Comparison of ENCODE assay signal across 8 cellular contexts in the genomic region with DNA sequence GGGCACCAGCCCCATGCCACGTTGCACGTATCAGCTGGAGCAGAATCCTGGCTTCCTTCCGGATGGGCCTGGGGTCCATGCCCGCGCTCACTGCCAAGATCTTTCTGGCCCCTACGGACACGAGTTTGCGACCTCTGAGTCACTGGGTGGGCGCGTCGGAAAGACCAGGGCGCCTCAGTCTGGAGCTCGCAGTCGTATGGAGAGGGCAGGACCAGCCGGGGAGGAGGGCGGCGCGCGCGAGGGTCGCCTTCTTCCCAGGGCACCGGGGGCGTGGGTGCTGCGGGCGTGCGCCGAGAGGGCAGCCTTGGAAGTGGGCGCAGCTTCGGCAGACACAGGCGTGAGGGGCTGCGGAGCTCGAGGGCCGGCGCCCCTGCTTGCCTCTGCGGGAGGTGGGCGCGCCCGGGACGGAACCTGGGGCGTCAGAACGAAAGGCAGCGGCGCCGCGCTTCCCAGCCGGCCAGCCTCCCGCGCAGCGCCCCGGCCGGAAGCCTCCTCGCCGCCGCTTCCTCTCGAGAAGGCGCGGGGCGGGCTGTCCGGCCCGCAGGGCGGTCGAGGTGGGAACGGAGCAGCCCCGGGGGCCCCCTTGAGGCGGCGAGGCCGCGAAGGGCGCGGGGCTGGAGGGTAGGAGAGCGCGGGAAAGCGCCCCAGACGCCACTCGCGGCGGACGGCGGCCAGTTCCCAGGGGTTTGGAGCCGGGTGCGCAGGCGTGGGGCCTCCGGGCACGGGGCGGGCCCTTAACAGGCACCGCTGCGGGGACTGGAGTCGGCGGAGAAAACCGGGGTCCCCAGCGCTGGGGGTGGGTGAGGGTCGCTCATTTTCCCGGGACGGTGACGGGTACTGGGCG. TPM values are rescaled to one million over a fixed set of nuclear protein-coding genes. Genes with fewer than 3 reads are reported as not detected.
DNase-seq lines count a peak whose midpoint lies in the region; ATAC-seq and TF ChIP-seq lines count a peak whose summit lies in the region.

A gene (plus strand): TSS at position 490 of the 844 bp plus-strand sequence. CDS start 459 bp downstream, outside the sequence.

- H3K9me3 ChIP-seq in HEK293 (ENCODE audit: control insufficient read depth, insufficient read depth, low read depth, low read length), result no peaks in the 10 kb centered on the region

- peak within 1 kb of the TSS; percentile 84 for H3K27ac Mint-ChIP-seq in chondrocyte (ENCODE audit: unreplicated experiment)

- peaks cover 72% of the 10 kb centered on the region for H3K4me1 Mint-ChIP-seq in chondrocyte (ENCODE audit: low read depth)

- TF ChIP-seq CTCF in GM12874 (IDR thresholded peaks at IDR 0.05; ENCODE audit: insufficient read depth, low read depth, low read length) (0 out of 2 replicates have a peak, but pooled peaks have one; percentile 18), HEK293 (tag by site-specific recombination; IDR thresholded peaks at IDR 0.05) (peak; percentile 40), chondrocyte (IDR thresholded peaks at IDR 0.05) (peak; percentile 33)

- POLR2A ChIA-PET in HEK293 (lab: Yijun Ruan, JAX), result interaction anchor here (0.5 to 1.4 kb wide), 4 partner anchors 11 to 252 kb away, joined by 3 to 10 read pairs (median 6); a partner anchor contains a TSS

- no peak for ATAC-seq in GM21367 (IDR thresholded peaks at IDR 0.05; ENCODE audit: unreplicated experiment)

- peak within 1 kb of the TSS; percentile 87 for H3K27ac ChIP-seq in HEK293 (ENCODE audit: extremely low read depth, low read depth, low read length)

- H3K4me1 ChIP-seq in HEK293 (ENCODE audit: control insufficient read depth, insufficient read depth, low read length), result peaks cover 15% of the 10 kb centered on the region

- CTCF ChIA-PET in HEK293 (lab: Yijun Ruan, JAX), result no interaction called here

- no peaks in the 10 kb centered on the region for H3K9me3 Mint-ChIP-seq in chondrocyte (ENCODE audit: low read depth)

- peak within 1 kb of the TSS; percentile 53 for H3K4me3 ChIP-seq in HEK293 (ENCODE audit: low read depth, low read length)

- DNase-seq in NCI-H187 (lab: John Stamatoyannopoulos, UW) (peak; percentile 50 to 60), chondrocyte (ENCODE audit: low spot score) (no peak), kidney glomerular epithelial cell (lab: John Stamatoyannopoulos, UW) (peak; percentile 11)
- peak; percentile 75 for DNase-seq in activated CD4-positive, CD25-positive, alpha-beta regulatory T cell treated with anti-CD3 and anti-CD28 coated beads, Interleukin-2, amount 50 U/mL, for 72 hours
- DNase-seq in stimulated activated CD4-positive, alpha-beta T cell treated with anti-CD3 and anti-CD28 coated beads, Interleukin-1b, Interleukin-23, amount 100 ng/mL, for 4 hours (ENCODE audit: low read depth in 2 of 2), result peak; percentile 31 to 66

- peaks cover 0 to 53% of the 10 kb centered on the region in 2 experiments; a peak in 2 of 3 replicates for H3K36me3 ChIP-seq in HEK293 (ENCODE audit: control insufficient read depth in 2 of 2, insufficient read depth in 1 of 2, low read length in 2 of 2)

- H3K4me3 Mint-ChIP-seq in chondrocyte (ENCODE audit: unreplicated experiment), result peak within 1 kb of the TSS; percentile 90

- no peaks in the 10 kb centered on the region for H3K36me3 Mint-ChIP-seq in chondrocyte (ENCODE audit: low read depth)

- no peaks in the 10 kb centered on the region for H3K27me3 Mint-ChIP-seq in chondrocyte (ENCODE audit: low read depth)

TF ChIP-seq in HEK293, 187 proteins besides CTCF, POLR2A, EP300 and RAD21 (continues in another document):
- TF ChIP-seq, protein P1, sequence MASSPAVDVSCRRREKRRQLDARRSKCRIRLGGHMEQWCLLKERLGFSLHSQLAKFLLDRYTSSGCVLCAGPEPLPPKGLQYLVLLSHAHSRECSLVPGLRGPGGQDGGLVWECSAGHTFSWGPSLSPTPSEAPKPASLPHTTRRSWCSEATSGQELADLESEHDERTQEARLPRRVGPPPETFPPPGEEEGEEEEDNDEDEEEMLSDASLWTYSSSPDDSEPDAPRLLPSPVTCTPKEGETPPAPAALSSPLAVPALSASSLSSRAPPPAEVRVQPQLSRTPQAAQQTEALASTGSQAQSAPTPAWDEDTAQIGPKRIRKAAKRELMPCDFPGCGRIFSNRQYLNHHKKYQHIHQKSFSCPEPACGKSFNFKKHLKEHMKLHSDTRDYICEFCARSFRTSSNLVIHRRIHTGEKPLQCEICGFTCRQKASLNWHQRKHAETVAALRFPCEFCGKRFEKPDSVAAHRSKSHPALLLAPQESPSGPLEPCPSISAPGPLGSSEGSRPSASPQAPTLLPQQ (tag by site-specific recombination; IDR thresholded peaks at IDR 0.05), result peak; percentile 55
- peak; percentile 96 for TF ChIP-seq ZFHX2 (tag by site-specific recombination; conservative IDR thresholded peaks at IDR 0.05)
- TF ChIP-seq ZNF223 (tag by site-specific recombination; IDR thresholded peaks at IDR 0.05), result 0 out of 2 replicates have a peak, but pooled peaks have one; percentile 11
- TF ChIP-seq, protein P2, sequence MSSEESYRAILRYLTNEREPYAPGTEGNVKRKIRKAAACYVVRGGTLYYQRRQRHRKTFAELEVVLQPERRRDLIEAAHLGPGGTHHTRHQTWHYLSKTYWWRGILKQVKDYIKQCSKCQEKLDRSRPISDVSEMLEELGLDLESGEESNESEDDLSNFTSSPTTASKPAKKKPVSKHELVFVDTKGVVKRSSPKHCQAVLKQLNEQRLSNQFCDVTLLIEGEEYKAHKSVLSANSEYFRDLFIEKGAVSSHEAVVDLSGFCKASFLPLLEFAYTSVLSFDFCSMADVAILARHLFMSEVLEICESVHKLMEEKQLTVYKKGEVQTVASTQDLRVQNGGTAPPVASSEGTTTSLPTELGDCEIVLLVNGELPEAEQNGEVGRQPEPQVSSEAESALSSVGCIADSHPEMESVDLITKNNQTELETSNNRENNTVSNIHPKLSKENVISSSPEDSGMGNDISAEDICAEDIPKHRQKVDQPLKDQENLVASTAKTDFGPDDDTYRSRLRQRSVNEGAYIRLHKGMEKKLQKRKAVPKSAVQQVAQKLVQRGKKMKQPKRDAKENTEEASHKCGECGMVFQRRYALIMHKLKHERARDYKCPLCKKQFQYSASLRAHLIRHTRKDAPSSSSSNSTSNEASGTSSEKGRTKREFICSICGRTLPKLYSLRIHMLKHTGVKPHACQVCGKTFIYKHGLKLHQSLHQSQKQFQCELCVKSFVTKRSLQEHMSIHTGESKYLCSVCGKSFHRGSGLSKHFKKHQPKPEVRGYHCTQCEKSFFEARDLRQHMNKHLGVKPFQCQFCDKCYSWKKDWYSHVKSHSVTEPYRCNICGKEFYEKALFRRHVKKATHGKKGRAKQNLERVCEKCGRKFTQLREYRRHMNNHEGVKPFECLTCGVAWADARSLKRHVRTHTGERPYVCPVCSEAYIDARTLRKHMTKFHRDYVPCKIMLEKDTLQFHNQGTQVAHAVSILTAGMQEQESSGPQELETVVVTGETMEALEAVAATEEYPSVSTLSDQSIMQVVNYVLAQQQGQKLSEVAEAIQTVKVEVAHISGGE (tag by site-specific recombination; conservative IDR thresholded peaks at IDR 0.05; ENCODE audit: low read depth), result peak; percentile 98
- peak; percentile 94 for TF ChIP-seq GLIS1 (tag by site-specific recombination; IDR thresholded peaks at IDR 0.05)
- no peak for TF ChIP-seq ZNF274 (IDR thresholded peaks at IDR 0.05; ENCODE audit: low read length)
- no peak for TF ChIP-seq ZNF274 (tag by site-specific recombination; IDR thresholded peaks at IDR 0.05; ENCODE audit: borderline replicate concordance)
- TF ChIP-seq BCL11B (tag by site-specific recombination; IDR thresholded peaks at IDR 0.05; ENCODE audit: low read depth), result no peak
- TF ChIP-seq KLF16 (tag by site-specific recombination; IDR thresholded peaks at IDR 0.05), result peak; percentile 78; the same call in 1 of the 2 replicates
- no peak for TF ChIP-seq ZSCAN23 (tag by site-specific recombination; IDR thresholded peaks at IDR 0.05)
- no peak for TF ChIP-seq ZNF670 (tag by site-specific recombination; IDR thresholded peaks at IDR 0.05; ENCODE audit: low read depth)
- TF ChIP-seq ZNF10 (tag by site-specific recombination; IDR thresholded peaks at IDR 0.05), result peak; percentile 64; the same call in 1 of the 2 replicates
- TF ChIP-seq, protein P3, sequence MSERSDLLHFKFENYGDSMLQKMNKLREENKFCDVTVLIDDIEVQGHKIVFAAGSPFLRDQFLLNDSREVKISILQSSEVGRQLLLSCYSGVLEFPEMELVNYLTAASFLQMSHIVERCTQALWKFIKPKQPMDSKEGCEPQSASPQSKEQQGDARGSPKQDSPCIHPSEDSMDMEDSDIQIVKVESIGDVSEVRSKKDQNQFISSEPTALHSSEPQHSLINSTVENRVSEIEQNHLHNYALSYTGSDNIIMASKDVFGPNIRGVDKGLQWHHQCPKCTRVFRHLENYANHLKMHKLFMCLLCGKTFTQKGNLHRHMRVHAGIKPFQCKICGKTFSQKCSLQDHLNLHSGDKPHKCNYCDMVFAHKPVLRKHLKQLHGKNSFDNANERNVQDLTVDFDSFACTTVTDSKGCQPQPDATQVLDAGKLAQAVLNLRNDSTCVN (tag by site-specific recombination; optimal IDR thresholded peaks at IDR 0.05), result peak; percentile 98
- no peak for TF ChIP-seq ZNF37A (tag by site-specific recombination; IDR thresholded peaks at IDR 0.05)
- TF ChIP-seq, protein P4, sequence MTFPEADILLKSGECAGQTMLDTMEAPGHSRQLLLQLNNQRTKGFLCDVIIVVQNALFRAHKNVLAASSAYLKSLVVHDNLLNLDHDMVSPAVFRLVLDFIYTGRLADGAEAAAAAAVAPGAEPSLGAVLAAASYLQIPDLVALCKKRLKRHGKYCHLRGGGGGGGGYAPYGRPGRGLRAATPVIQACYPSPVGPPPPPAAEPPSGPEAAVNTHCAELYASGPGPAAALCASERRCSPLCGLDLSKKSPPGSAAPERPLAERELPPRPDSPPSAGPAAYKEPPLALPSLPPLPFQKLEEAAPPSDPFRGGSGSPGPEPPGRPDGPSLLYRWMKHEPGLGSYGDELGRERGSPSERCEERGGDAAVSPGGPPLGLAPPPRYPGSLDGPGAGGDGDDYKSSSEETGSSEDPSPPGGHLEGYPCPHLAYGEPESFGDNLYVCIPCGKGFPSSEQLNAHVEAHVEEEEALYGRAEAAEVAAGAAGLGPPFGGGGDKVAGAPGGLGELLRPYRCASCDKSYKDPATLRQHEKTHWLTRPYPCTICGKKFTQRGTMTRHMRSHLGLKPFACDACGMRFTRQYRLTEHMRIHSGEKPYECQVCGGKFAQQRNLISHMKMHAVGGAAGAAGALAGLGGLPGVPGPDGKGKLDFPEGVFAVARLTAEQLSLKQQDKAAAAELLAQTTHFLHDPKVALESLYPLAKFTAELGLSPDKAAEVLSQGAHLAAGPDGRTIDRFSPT (tag by site-specific recombination; IDR thresholded peaks at IDR 0.05), result peak; percentile 86
- peak; percentile 93 for TF ChIP-seq KLF9 (tag by site-specific recombination; IDR thresholded peaks at IDR 0.05; ENCODE audit: low read depth)
- no peak for TF ChIP-seq ZNF16 (tag by site-specific recombination; IDR thresholded peaks at IDR 0.05; ENCODE audit: low read depth)

RNA-seq across cellular contexts. Expression of the gene that starts here (rescaled TPM):
- total RNA-seq in chondrocyte, result 145 to 165 TPM (median 146 TPM) in 3 replicates
